3 cellular contexts compared by ENCODE assay signal in genomic region chr2:169304689-169305088, GRCh38. TPM values are rescaled to one million over a fixed set of nuclear protein-coding genes. Genes with fewer than 3 reads are reported as not detected.
"Had no signal": no experiment of that assay in that cellular context is flagged by ENCODE, and none has a peak within 500 bp of the region (broad histone marks: within the 10 kb centered on the region; RNA-seq: fewer than 3 reads in every experiment).

No MANE protein-coding gene starts in this region.

RNA-seq across cellular contexts. Expression of gene LRP2, which starts 57.6 kb away (rescaled TPM):
- total RNA-seq: HT-29, IMR-90 had no signal
- polyA plus RNA-seq: IgD-negative memory B cell, IMR-90 had no signal
